ENCODE assay signal across 31 cellular contexts in the genomic region with DNA sequence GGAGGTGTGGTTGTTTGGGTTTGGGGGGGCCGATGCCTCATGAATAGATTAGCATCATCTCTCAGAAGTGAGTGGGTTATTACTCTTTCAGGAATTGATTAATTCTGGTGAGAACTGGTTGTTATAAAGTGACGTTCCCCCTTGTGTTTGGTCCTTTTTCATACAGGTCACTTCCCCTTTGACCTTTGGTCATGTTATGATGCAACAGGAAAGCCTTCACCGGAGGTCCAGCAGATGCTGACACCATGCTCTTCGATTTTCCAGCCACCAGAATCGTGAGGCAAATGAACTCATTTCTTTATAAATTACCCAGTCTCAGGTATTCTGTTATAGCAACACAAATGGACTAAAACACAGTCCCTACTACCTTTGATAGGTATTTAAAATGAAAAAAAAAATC.
"Had no signal": no experiment of that assay in that cellular context is flagged by ENCODE, and none has a peak within 500 bp of the region (broad histone marks: within the 10 kb centered on the region; RNA-seq: fewer than 3 reads in every experiment).

No MANE protein-coding gene starts in this region.

- H3K27ac ChIP-seq: neutrophil, pancreas, prostate gland, right atrium auricular region, skin epidermis, spleen, suprapubic skin, testis, tibial artery, transverse colon, upper lobe of left lung, vagina had no signal

- H3K9me3 ChIP-seq: neutrophil, pancreas, prostate gland, right atrium auricular region, spleen, suprapubic skin, testis, tibial artery, transverse colon, upper lobe of left lung, vagina had no signal

- FAIRE-seq: pancreas, urothelium cell line had no signal

- H3K9me3 Mint-ChIP-seq: nephron progenitor cell; neural crest cell; stimulated activated memory B cell treated with anti-CD40 and anti-IgM and Interleukin-4, amounts not matched to agents 10 μg/mL and 1 μg/mL and 100 μg/mL, for 72 hours had no signal

- H3K36me3 ChIP-seq: neutrophil, pancreas, prostate gland, right atrium auricular region, spleen, suprapubic skin, tibial artery, transverse colon, upper lobe of left lung, vagina had no signal

- H3K4me1 ChIP-seq: pancreas, prostate gland, right atrium auricular region, spleen, suprapubic skin, testis, tibial artery, transverse colon, upper lobe of left lung, vagina had no signal

- H3K4me3 ChIP-seq: pancreas, prostate gland, right atrium auricular region, skin epidermis, smooth muscle cell, spleen, suprapubic skin, testis, tibial artery, transverse colon, upper lobe of left lung, vagina had no signal

- DNase-seq: naive thymus-derived CD8-positive, alpha-beta T cell; nephron progenitor cell; nucleus accumbens; pancreas; retina; spleen; stimulated activated CD4-positive, alpha-beta T cell treated with anti-CD3 and anti-CD28 coated beads, Interleukin-12 subunit alpha, Interleukin-12 subunit beta, amount 100 ng/mL, for 4 hours; stimulated activated CD4-positive, alpha-beta T cell treated with anti-CD3 and anti-CD28 coated beads, Interleukin-1b, Interleukin-23, amount 100 ng/mL, for 48 hours; stimulated activated CD4-positive, alpha-beta T cell treated with anti-CD3 and anti-CD28 coated beads, Interleukin-4, amount 100 ng/mL, for 1 hour; stimulated activated CD4-positive, alpha-beta T cell treated with anti-CD3 and anti-CD28 coated beads, Interleukin-4, amount 100 ng/mL, for 4 hours; stimulated activated CD8-positive, alpha-beta memory T cell treated with anti-CD3 and anti-CD28 coated beads, Interleukin-4, amount 100 ng/mL, for 48 hours; stimulated activated naive CD4-positive, alpha-beta T cell; stimulated activated naive CD8-positive, alpha-beta T cell treated with anti-CD3 and anti-CD28 coated beads, Interleukin-15, amount 100 ng/mL, for 72 hours; stimulated activated naive CD8-positive, alpha-beta T cell treated with anti-CD3 and anti-CD28 coated beads, Interleukin-15, Interleukin-2, amounts not matched to agents 100 U/mL and 50 U/mL, for 24 hours; substantia nigra; testis; tibial artery; transverse colon; upper lobe of left lung had no signal

- H3K4me1 Mint-ChIP-seq: naive thymus-derived CD8-positive, alpha-beta T cell; nephron progenitor cell; neural crest cell; stimulated activated naive CD8-positive, alpha-beta T cell treated with anti-CD3 and anti-CD28 coated beads, Interleukin-15, amount 100 ng/mL, for 72 hours had no signal

- ATAC-seq: naive thymus-derived CD8-positive, alpha-beta T cell; natural killer cell treated with Interleukin-12 subunit alpha and Interleukin-12 subunit beta and Interleukin-15 and Interleukin-18, amount 100 ng/mL, for 72 hours; pancreas; sciatic nerve; stimulated activated memory B cell treated with anti-CD40 and anti-IgM and Interleukin-4, amounts not matched to agents 10 μg/mL and 1 μg/mL and 100 μg/mL, for 72 hours; stimulated activated naive CD8-positive, alpha-beta T cell treated with anti-CD3 and anti-CD28 coated beads, Interleukin-15, amount 100 ng/mL, for 72 hours; stimulated activated naive CD8-positive, alpha-beta T cell treated with anti-CD3 and anti-CD28 coated beads, Interleukin-15, Interleukin-2, amounts not matched to agents 100 U/mL and 50 U/mL, for 24 hours had no signal

- H3K36me3 Mint-ChIP-seq: naive thymus-derived CD8-positive, alpha-beta T cell; natural killer cell treated with Interleukin-12 subunit alpha and Interleukin-12 subunit beta and Interleukin-15 and Interleukin-18, amount 100 ng/mL, for 72 hours; stimulated activated memory B cell treated with anti-CD40 and anti-IgM and Interleukin-4, amounts not matched to agents 10 μg/mL and 1 μg/mL and 100 μg/mL, for 72 hours had no signal

- H3K4me3 Mint-ChIP-seq: naive thymus-derived CD8-positive, alpha-beta T cell; natural killer cell treated with Interleukin-12 subunit alpha and Interleukin-12 subunit beta and Interleukin-15 and Interleukin-18, amount 100 ng/mL, for 72 hours; nephron progenitor cell; neural crest cell; stimulated activated memory B cell treated with anti-CD40 and anti-IgM and Interleukin-4, amounts not matched to agents 10 μg/mL and 1 μg/mL and 100 μg/mL, for 72 hours; stimulated activated naive CD8-positive, alpha-beta T cell treated with anti-CD3 and anti-CD28 coated beads, Interleukin-15, amount 100 ng/mL, for 72 hours had no signal

- H3K27me3 ChIP-seq: neutrophil, pancreas, right atrium auricular region, spleen, suprapubic skin, testis, tibial artery, transverse colon, upper lobe of left lung, vagina had no signal

- H3K27ac Mint-ChIP-seq: naive thymus-derived CD8-positive, alpha-beta T cell; natural killer cell treated with Interleukin-12 subunit alpha and Interleukin-12 subunit beta and Interleukin-15 and Interleukin-18, amount 100 ng/mL, for 72 hours; nephron progenitor cell; stimulated activated memory B cell treated with anti-CD40 and anti-IgM and Interleukin-4, amounts not matched to agents 10 μg/mL and 1 μg/mL and 100 μg/mL, for 72 hours had no signal

- H3K27me3 Mint-ChIP-seq: natural killer cell treated with Interleukin-12 subunit alpha and Interleukin-12 subunit beta and Interleukin-15 and Interleukin-18, amount 100 ng/mL, for 72 hours; stimulated activated memory B cell treated with anti-CD40 and anti-IgM and Interleukin-4, amounts not matched to agents 10 μg/mL and 1 μg/mL and 100 μg/mL, for 72 hours had no signal

- H3K4me2 ChIP-seq: smooth muscle cell had no signal
